In genomic region chr1:16975211-16975610, GRCh38 we compare ENCODE assay signal across 27 cellular contexts. TPM values are rescaled to one million over a fixed set of nuclear protein-coding genes. Genes with fewer than 3 reads are reported as not detected.
"Had no signal": no experiment of that assay in that cellular context is flagged by ENCODE, and none has a peak within 500 bp of the region (broad histone marks: within the 10 kb centered on the region; RNA-seq: fewer than 3 reads in every experiment).

No MANE protein-coding gene starts in this region.

- H3K9me3 ChIP-seq: left ventricle myocardium inferior, stomach, tibial nerve had no signal

- H3K4me1 ChIP-seq: parathyroid adenoma had no signal

- ATAC-seq: activated naive CD8-positive, alpha-beta T cell treated with anti-CD3 and anti-CD28 coated beads, Interleukin-2, amount 50 U/mL, for 24 hours; right cardiac atrium; stimulated activated naive B cell treated with anti-CD40 and anti-IgM and Interleukin-4, amounts not matched to agents 10 μg/mL and 1 μg/mL and 100 μg/mL, for 72 hours had no signal

- H3K4me3 ChIP-seq: left ventricle myocardium inferior, stomach, tibial nerve had no signal

- H3K36me3 ChIP-seq: left ventricle myocardium inferior had no signal

- DNase-seq: activated CD4-positive, alpha-beta memory T cell treated with anti-CD3 and anti-CD28 coated beads for 36 hours; activated CD4-positive, alpha-beta T cell treated with anti-CD3 and anti-CD28 coated beads, Interleukin-2, amount 10 ng/mL, durations not matched to agents 24 days and 14 days; activated CD4-positive, CD25-positive, alpha-beta regulatory T cell treated with anti-CD3 and anti-CD28 coated beads, Interleukin-2, amount 50 U/mL, for 72 hours; activated CD8-positive, alpha-beta memory T cell treated with anti-CD3 and anti-CD28 coated beads, Interleukin-2, amount 50 U/mL, for 48 hours; activated naive CD8-positive, alpha-beta T cell treated with anti-CD3 and anti-CD28 coated beads, Interleukin-2, amount 50 U/mL, for 24 hours; activated T-cell treated with anti-CD3 and anti-CD28 coated beads, Interleukin-2, amount 50 U/mL, for 48 hours; dermis blood vessel endothelial cell; effector CD4-positive, alpha-beta T cell; glutamatergic neuron; islet precursor cell; left ventricle myocardium inferior; occipital lobe; right cardiac atrium; stimulated activated CD4-positive, alpha-beta T cell treated with anti-CD3 and anti-CD28 coated beads, Interleukin-15, amount 100 ng/mL, for 24 hours; stimulated activated CD4-positive, alpha-beta T cell treated with anti-CD3 and anti-CD28 coated beads, Interleukin-2, amount 100 ng/mL, for 24 hours; stimulated activated naive B cell treated with anti-CD40 and anti-IgM and Interleukin-4, amounts not matched to agents 10 μg/mL and 1 μg/mL and 100 μg/mL, for 72 hours; stomach; SW 1271; T1000; WERI-Rb-1 had no signal

- H3K27ac ChIP-seq: epithelial cell of prostate, left ventricle myocardium inferior, parathyroid adenoma, stomach, WERI-Rb-1 had no signal

- H3K4me3 Mint-ChIP-seq: activated CD4-positive, alpha-beta memory T cell treated with anti-CD3 and anti-CD28 coated beads for 36 hours; activated CD4-positive, alpha-beta T cell treated with anti-CD3 and anti-CD28 coated beads, Interleukin-2, amount 10 ng/mL, durations not matched to agents 24 days and 14 days; activated naive CD4-positive, alpha-beta T cell treated with anti-CD3 and anti-CD28 coated beads, Interleukin-2, amount 50 U/mL, for 24 hours; activated naive CD8-positive, alpha-beta T cell treated with anti-CD3 and anti-CD28 coated beads, Interleukin-2, amount 50 U/mL, for 24 hours; central memory CD8-positive, alpha-beta T cell; stimulated activated naive B cell treated with anti-CD40 and anti-IgM and Interleukin-4, amounts not matched to agents 10 μg/mL and 1 μg/mL and 100 μg/mL, for 72 hours; T-helper 1 cell treated with Interleukin-12 subunit alpha and Interleukin-12 subunit beta and Interleukin-4 antibody, amounts not matched to agents 30 μg/mL and 1 μg/mL, for 36 hours had no signal

- H3K36me3 Mint-ChIP-seq: activated CD4-positive, alpha-beta memory T cell treated with anti-CD3 and anti-CD28 coated beads for 36 hours; activated naive CD4-positive, alpha-beta T cell treated with anti-CD3 and anti-CD28 coated beads, Interleukin-2, amount 50 U/mL, for 24 hours had no signal

- H3K27ac Mint-ChIP-seq: activated CD4-positive, alpha-beta memory T cell treated with anti-CD3 and anti-CD28 coated beads for 36 hours; activated CD4-positive, alpha-beta T cell treated with anti-CD3 and anti-CD28 coated beads, Interleukin-2, amount 10 ng/mL, durations not matched to agents 24 days and 14 days; activated naive CD4-positive, alpha-beta T cell treated with anti-CD3 and anti-CD28 coated beads, Interleukin-2, amount 50 U/mL, for 24 hours; activated naive CD8-positive, alpha-beta T cell treated with anti-CD3 and anti-CD28 coated beads, Interleukin-2, amount 50 U/mL, for 24 hours; activated T-helper 2 cell treated with anti-CD3 and anti-CD28 coated beads, Interferon-gamma antibody, Interleukin-2, Interleukin-4, amounts not matched to agents 10 μg/mL and 5 μg/mL and 100 μg/mL, durations not matched to agents 14 hours and 24 hours and 36 hours; stimulated activated naive B cell treated with anti-CD40 and anti-IgM and Interleukin-4, amounts not matched to agents 10 μg/mL and 1 μg/mL and 100 μg/mL, for 72 hours; T-helper 1 cell treated with Interleukin-12 subunit alpha and Interleukin-12 subunit beta and Interleukin-4 antibody, amounts not matched to agents 30 μg/mL and 1 μg/mL, for 36 hours had no signal

- H3K9me3 Mint-ChIP-seq: activated CD4-positive, alpha-beta memory T cell treated with anti-CD3 and anti-CD28 coated beads for 36 hours; activated CD4-positive, alpha-beta T cell treated with anti-CD3 and anti-CD28 coated beads, Interleukin-2, amount 10 ng/mL, durations not matched to agents 24 days and 14 days; activated naive CD4-positive, alpha-beta T cell treated with anti-CD3 and anti-CD28 coated beads, Interleukin-2, amount 50 U/mL, for 24 hours; activated naive CD8-positive, alpha-beta T cell treated with anti-CD3 and anti-CD28 coated beads, Interleukin-2, amount 50 U/mL, for 24 hours; activated T-helper 2 cell treated with anti-CD3 and anti-CD28 coated beads, Interferon-gamma antibody, Interleukin-2, Interleukin-4, amounts not matched to agents 10 μg/mL and 5 μg/mL and 100 μg/mL, durations not matched to agents 14 hours and 24 hours and 36 hours; central memory CD8-positive, alpha-beta T cell; stimulated activated naive B cell treated with anti-CD40 and anti-IgM and Interleukin-4, amounts not matched to agents 10 μg/mL and 1 μg/mL and 100 μg/mL, for 72 hours; T-helper 1 cell treated with Interleukin-12 subunit alpha and Interleukin-12 subunit beta and Interleukin-4 antibody, amounts not matched to agents 30 μg/mL and 1 μg/mL, for 36 hours had no signal

- H3K27me3 Mint-ChIP-seq: activated naive CD4-positive, alpha-beta T cell treated with anti-CD3 and anti-CD28 coated beads, Interleukin-2, amount 50 U/mL, for 24 hours had no signal

- H3K4me1 Mint-ChIP-seq: activated CD4-positive, alpha-beta T cell treated with anti-CD3 and anti-CD28 coated beads, Interleukin-2, amount 10 ng/mL, durations not matched to agents 24 days and 14 days; activated naive CD4-positive, alpha-beta T cell treated with anti-CD3 and anti-CD28 coated beads, Interleukin-2, amount 50 U/mL, for 24 hours; activated naive CD8-positive, alpha-beta T cell treated with anti-CD3 and anti-CD28 coated beads, Interleukin-2, amount 50 U/mL, for 24 hours; central memory CD8-positive, alpha-beta T cell had no signal

RNA-seq across cellular contexts. Expression of gene MFAP2, which starts 5.2 kb away (rescaled TPM):
- total RNA-seq: activated CD4-positive, alpha-beta memory T cell treated with anti-CD3 and anti-CD28 coated beads for 36 hours; activated CD4-positive, alpha-beta T cell treated with anti-CD3 and anti-CD28 coated beads, Interleukin-2, amount 10 ng/mL, durations not matched to agents 24 days and 14 days; activated T-helper 2 cell treated with anti-CD3 and anti-CD28 coated beads, Interferon-gamma antibody, Interleukin-2, Interleukin-4, amounts not matched to agents 10 μg/mL and 5 μg/mL and 100 μg/mL, durations not matched to agents 14 hours and 24 hours and 36 hours had no signal
